In genomic region chr3:105285653-105286241, GRCh38 we compare ENCODE assay signal across 29 cellular contexts.
"Had no signal": no experiment of that assay in that cellular context is flagged by ENCODE, and none has a peak within 500 bp of the region (broad histone marks: within the 10 kb centered on the region; RNA-seq: fewer than 3 reads in every experiment).

No MANE protein-coding gene starts in this region.

- H3K4me1 Mint-ChIP-seq: activated B cell treated with CpG ODN at 0.5 μM for 24 hours; activated naive CD4-positive, alpha-beta T cell treated with anti-CD3 and anti-CD28 coated beads, Interleukin-2, amount 10 ng/mL, durations not matched to agents 7 days and 5 days; activated naive CD8-positive, alpha-beta T cell treated with anti-CD3 and anti-CD28 coated beads, Interleukin-2, amount 10 ng/mL, durations not matched to agents 7 days and 5 days; brain; T-helper 17 cell had no signal

- H3K27me3 ChIP-seq: ascending aorta had no signal

- H3K27ac Mint-ChIP-seq: activated B cell treated with CpG ODN at 0.5 μM for 24 hours; activated CD8-positive, alpha-beta T cell treated with anti-CD3 and anti-CD28 coated beads for 36 hours; activated naive CD4-positive, alpha-beta T cell treated with anti-CD3 and anti-CD28 coated beads, Interleukin-2, amount 10 ng/mL, durations not matched to agents 7 days and 5 days; activated naive CD4-positive, alpha-beta T cell treated with anti-CD3 and anti-CD28 coated beads, Interleukin-2, amount 50 U/mL, for 72 hours; activated naive CD8-positive, alpha-beta T cell treated with anti-CD3 and anti-CD28 coated beads, Interleukin-2, amount 10 ng/mL, durations not matched to agents 7 days and 5 days; activated T-helper 1 cell treated with anti-CD3 and anti-CD28 coated beads, Interleukin-12 subunit alpha, Interleukin-12 subunit beta, Interleukin-2, Interleukin-4 antibody, amounts not matched to agents 30 ng/mL and 10 ng/mL and 1 ng/mL, durations not matched to agents 14 hours and 24 hours and 36 hours; activated T-helper 2 cell treated with anti-CD3 and anti-CD28 coated beads, Interferon-gamma antibody, Interleukin-2, Interleukin-4, amounts not matched to agents 10 μg/mL and 5 μg/mL and 100 μg/mL, durations not matched to agents 14 hours and 24 hours and 36 hours; brain; T-helper 17 cell; T-helper 2 cell treated with Interferon-gamma antibody and Interleukin-4, amounts not matched to agents 5 μg/mL and 100 μg/mL, for 36 hours had no signal

- H3K27ac ChIP-seq: ascending aorta, WERI-Rb-1 had no signal

- H3K36me3 Mint-ChIP-seq: activated naive CD4-positive, alpha-beta T cell treated with anti-CD3 and anti-CD28 coated beads, Interleukin-2, amount 10 ng/mL, durations not matched to agents 7 days and 5 days; activated naive CD4-positive, alpha-beta T cell treated with anti-CD3 and anti-CD28 coated beads, Interleukin-2, amount 50 U/mL, for 72 hours; activated naive CD8-positive, alpha-beta T cell treated with anti-CD3 and anti-CD28 coated beads, Interleukin-2, amount 10 ng/mL, durations not matched to agents 7 days and 5 days; brain had no signal

- H3K4me1 ChIP-seq: ascending aorta had no signal

- H3K9me3 Mint-ChIP-seq: activated CD8-positive, alpha-beta T cell treated with anti-CD3 and anti-CD28 coated beads for 36 hours; activated naive CD4-positive, alpha-beta T cell treated with anti-CD3 and anti-CD28 coated beads, Interleukin-2, amount 10 ng/mL, durations not matched to agents 7 days and 5 days; activated naive CD8-positive, alpha-beta T cell treated with anti-CD3 and anti-CD28 coated beads, Interleukin-2, amount 10 ng/mL, durations not matched to agents 7 days and 5 days; activated T-helper 1 cell treated with anti-CD3 and anti-CD28 coated beads, Interleukin-12 subunit alpha, Interleukin-12 subunit beta, Interleukin-2, Interleukin-4 antibody, amounts not matched to agents 30 ng/mL and 10 ng/mL and 1 ng/mL, durations not matched to agents 14 hours and 24 hours and 36 hours; activated T-helper 2 cell treated with anti-CD3 and anti-CD28 coated beads, Interferon-gamma antibody, Interleukin-2, Interleukin-4, amounts not matched to agents 10 μg/mL and 5 μg/mL and 100 μg/mL, durations not matched to agents 14 hours and 24 hours and 36 hours; T-helper 2 cell treated with Interferon-gamma antibody and Interleukin-4, amounts not matched to agents 5 μg/mL and 100 μg/mL, for 36 hours had no signal

- ATAC-seq: activated CD4-positive, CD25-positive, alpha-beta regulatory T cell treated with anti-CD3 and anti-CD28 coated beads, Interleukin-2, amount 50 U/mL, for 24 hours; activated CD8-positive, alpha-beta T cell treated with anti-CD3 and anti-CD28 coated beads for 36 hours; activated naive CD4-positive, alpha-beta T cell treated with anti-CD3 and anti-CD28 coated beads, Interleukin-2, amount 50 U/mL, for 72 hours; esophagus mucosa; T-helper 17 cell had no signal

- DNase-seq: activated B cell treated with CpG ODN at 0.5 μM for 24 hours; activated CD4-positive, alpha-beta T cell treated with anti-CD3 and anti-CD28 coated beads for 48 hours; activated CD4-positive, alpha-beta T cell treated with anti-CD3 and anti-CD28 coated beads, Interleukin-2, amount 50 U/mL, for 1 hour; activated CD4-positive, alpha-beta T cell treated with anti-CD3 and anti-CD28 coated beads, Interleukin-2, amount 50 U/mL, for 48 hours; activated CD8-positive, alpha-beta memory T cell treated with anti-CD3 and anti-CD28 coated beads for 24 hours; activated CD8-positive, alpha-beta T cell treated with anti-CD3 and anti-CD28 coated beads for 36 hours; activated gamma-delta T cell; activated naive CD4-positive, alpha-beta T cell; activated naive CD4-positive, alpha-beta T cell treated with anti-CD3 and anti-CD28 coated beads, Interleukin-2, amount 10 ng/mL, durations not matched to agents 7 days and 5 days; activated naive CD8-positive, alpha-beta T cell treated with anti-CD3 and anti-CD28 coated beads, Interleukin-2, amount 10 ng/mL, durations not matched to agents 7 days and 5 days; activated T-cell treated with anti-CD3 and anti-CD28 coated beads, Interleukin-2, amount 50 U/mL, for 1 hour; activated T-cell treated with anti-CD3 and anti-CD28 coated beads, Interleukin-2, amount 50 U/mL, for 48 hours; caudate nucleus; cortex of kidney; effector CD8-positive, alpha-beta T cell; foreskin fibroblast; head of caudate nucleus; hippocampal formation; T-helper 17 cell; T1000; WERI-Rb-1 had no signal

- H3K4me3 Mint-ChIP-seq: activated B cell treated with CpG ODN at 0.5 μM for 24 hours; activated CD8-positive, alpha-beta T cell treated with anti-CD3 and anti-CD28 coated beads for 36 hours; activated naive CD4-positive, alpha-beta T cell treated with anti-CD3 and anti-CD28 coated beads, Interleukin-2, amount 10 ng/mL, durations not matched to agents 7 days and 5 days; activated naive CD8-positive, alpha-beta T cell treated with anti-CD3 and anti-CD28 coated beads, Interleukin-2, amount 10 ng/mL, durations not matched to agents 7 days and 5 days; activated T-helper 1 cell treated with anti-CD3 and anti-CD28 coated beads, Interleukin-12 subunit alpha, Interleukin-12 subunit beta, Interleukin-2, Interleukin-4 antibody, amounts not matched to agents 30 ng/mL and 10 ng/mL and 1 ng/mL, durations not matched to agents 14 hours and 24 hours and 36 hours; brain; T-helper 17 cell; T-helper 2 cell treated with Interferon-gamma antibody and Interleukin-4, amounts not matched to agents 5 μg/mL and 100 μg/mL, for 36 hours had no signal

- H3K36me3 ChIP-seq: ascending aorta, WERI-Rb-1 had no signal

- H3K27me3 Mint-ChIP-seq: activated B cell treated with CpG ODN at 0.5 μM for 24 hours; activated CD8-positive, alpha-beta T cell treated with anti-CD3 and anti-CD28 coated beads for 36 hours; activated naive CD4-positive, alpha-beta T cell treated with anti-CD3 and anti-CD28 coated beads, Interleukin-2, amount 10 ng/mL, durations not matched to agents 7 days and 5 days had no signal

- H3K4me3 ChIP-seq: ascending aorta had no signal

- H3K9me3 ChIP-seq: ascending aorta had no signal
